In genomic region chr22:36032611-36033010, GRCh38 we compare ENCODE assay signal across 40 cellular contexts.
"Had no signal": no experiment of that assay in that cellular context is flagged by ENCODE, and none has a peak within 500 bp of the region (broad histone marks: within the 10 kb centered on the region; RNA-seq: fewer than 3 reads in every experiment).

No MANE protein-coding gene starts in this region.

- H3K9me3 Mint-ChIP-seq: activated naive CD4-positive, alpha-beta T cell treated with anti-CD3 and anti-CD28 coated beads for 36 hours; activated naive CD4-positive, alpha-beta T cell treated with anti-CD3 and anti-CD28 coated beads, Interleukin-2, amount 10 ng/mL, durations not matched to agents 7 days and 5 days; activated naive CD4-positive, alpha-beta T cell treated with anti-CD3 and anti-CD28 coated beads, Interleukin-2, amount 50 U/mL, for 24 hours; activated naive CD4-positive, alpha-beta T cell treated with anti-CD3 and anti-CD28 coated beads, Interleukin-2, amount 50 U/mL, for 72 hours; activated naive CD8-positive, alpha-beta T cell treated with anti-CD3 and anti-CD28 coated beads for 36 hours; activated naive CD8-positive, alpha-beta T cell treated with anti-CD3 and anti-CD28 coated beads, Interleukin-2, amount 10 ng/mL, durations not matched to agents 7 days and 5 days; activated naive CD8-positive, alpha-beta T cell treated with anti-CD3 and anti-CD28 coated beads, Interleukin-2, amount 50 U/mL, for 24 hours; activated T-cell treated with anti-CD3 and anti-CD28 coated beads, Interleukin-2, amount 50 U/mL, for 24 hours; activated T-cell treated with anti-CD3 and anti-CD28 coated beads, Interleukin-2, amount 50 U/mL, for 4 hours; activated T-cell treated with anti-CD3 and anti-CD28 coated beads, Interleukin-2, amount 50 U/mL, for 72 hours; activated T-helper 1 cell treated with anti-CD3 and anti-CD28 coated beads, Interleukin-12 subunit alpha, Interleukin-12 subunit beta, Interleukin-2, Interleukin-4 antibody, amounts not matched to agents 30 ng/mL and 10 ng/mL and 1 ng/mL, durations not matched to agents 14 hours and 24 hours and 36 hours; activated T-helper 17 cell treated with anti-CD3 and anti-CD28 coated beads, Interleukin-2, amount 50 U/mL, for 72 hours; activated T-helper 2 cell treated with anti-CD3 and anti-CD28 coated beads, Interferon-gamma antibody, Interleukin-2, Interleukin-4, amounts not matched to agents 10 μg/mL and 5 μg/mL and 100 μg/mL, durations not matched to agents 14 hours and 24 hours and 36 hours; central memory CD8-positive, alpha-beta T cell had no signal

- H3K36me3 ChIP-seq: adrenal gland, ascending aorta, breast epithelium, cardiac muscle cell had no signal

- H3K27ac Mint-ChIP-seq: activated naive CD4-positive, alpha-beta T cell treated with anti-CD3 and anti-CD28 coated beads for 36 hours; activated naive CD4-positive, alpha-beta T cell treated with anti-CD3 and anti-CD28 coated beads, Interleukin-2, amount 10 ng/mL, durations not matched to agents 7 days and 5 days; activated naive CD4-positive, alpha-beta T cell treated with anti-CD3 and anti-CD28 coated beads, Interleukin-2, amount 50 U/mL, for 24 hours; activated naive CD4-positive, alpha-beta T cell treated with anti-CD3 and anti-CD28 coated beads, Interleukin-2, amount 50 U/mL, for 72 hours; activated naive CD8-positive, alpha-beta T cell; activated naive CD8-positive, alpha-beta T cell treated with anti-CD3 and anti-CD28 coated beads for 36 hours; activated naive CD8-positive, alpha-beta T cell treated with anti-CD3 and anti-CD28 coated beads, Interleukin-2, amount 10 ng/mL, durations not matched to agents 7 days and 5 days; activated naive CD8-positive, alpha-beta T cell treated with anti-CD3 and anti-CD28 coated beads, Interleukin-2, amount 50 U/mL, for 24 hours; activated T-cell treated with anti-CD3 and anti-CD28 coated beads, Interleukin-2, amount 50 U/mL, for 24 hours; activated T-cell treated with anti-CD3 and anti-CD28 coated beads, Interleukin-2, amount 50 U/mL, for 72 hours; activated T-helper 1 cell treated with anti-CD3 and anti-CD28 coated beads, Interleukin-12 subunit alpha, Interleukin-12 subunit beta, Interleukin-2, Interleukin-4 antibody, amounts not matched to agents 30 ng/mL and 10 ng/mL and 1 ng/mL, durations not matched to agents 14 hours and 24 hours and 36 hours; activated T-helper 17 cell treated with anti-CD3 and anti-CD28 coated beads, Interleukin-2, amount 50 U/mL, for 72 hours; activated T-helper 2 cell treated with anti-CD3 and anti-CD28 coated beads, Interferon-gamma antibody, Interleukin-2, Interleukin-4, amounts not matched to agents 10 μg/mL and 5 μg/mL and 100 μg/mL, durations not matched to agents 14 hours and 24 hours and 36 hours; brain had no signal

- H3K36me3 Mint-ChIP-seq: activated naive CD4-positive, alpha-beta T cell treated with anti-CD3 and anti-CD28 coated beads, Interleukin-2, amount 10 ng/mL, durations not matched to agents 7 days and 5 days; activated naive CD4-positive, alpha-beta T cell treated with anti-CD3 and anti-CD28 coated beads, Interleukin-2, amount 50 U/mL, for 24 hours; activated naive CD4-positive, alpha-beta T cell treated with anti-CD3 and anti-CD28 coated beads, Interleukin-2, amount 50 U/mL, for 72 hours; activated naive CD8-positive, alpha-beta T cell; activated naive CD8-positive, alpha-beta T cell treated with anti-CD3 and anti-CD28 coated beads for 36 hours; activated naive CD8-positive, alpha-beta T cell treated with anti-CD3 and anti-CD28 coated beads, Interleukin-2, amount 10 ng/mL, durations not matched to agents 7 days and 5 days; brain had no signal

- ATAC-seq: activated naive CD4-positive, alpha-beta T cell treated with anti-CD3 and anti-CD28 coated beads, Interleukin-2, amount 50 U/mL, for 72 hours; activated naive CD8-positive, alpha-beta T cell treated with anti-CD3 and anti-CD28 coated beads, Interleukin-2, amount 50 U/mL, for 24 hours; activated T-cell treated with anti-CD3 and anti-CD28 coated beads, Interleukin-2, amount 50 U/mL, for 4 hours; activated T-cell treated with anti-CD3 and anti-CD28 coated beads, Interleukin-2, amount 50 U/mL, for 72 hours; activated T-helper 17 cell treated with anti-CD3 and anti-CD28 coated beads, Interleukin-2, amount 50 U/mL, for 72 hours; body of pancreas had no signal

- FAIRE-seq: astrocyte, bronchial epithelial cell had no signal

- H3K27me3 ChIP-seq: adrenal gland, ascending aorta, body of pancreas, breast epithelium, cardiac muscle cell had no signal

- DNase-seq: activated effector memory CD4-positive, alpha-beta T cell treated with anti-CD3 and anti-CD28 coated beads, Interleukin-2, amount 50 U/mL, for 16 hours; activated effector memory CD4-positive, alpha-beta T cell treated with Interleukin-2 at 50 U/mL for 16 hours; activated gamma-delta T cell; activated gamma-delta T cell treated with Interleukin-2 at 50 U/mL for 16 hours; activated naive CD4-positive, alpha-beta T cell; activated naive CD4-positive, alpha-beta T cell treated with anti-CD3 and anti-CD28 coated beads for 36 hours; activated naive CD4-positive, alpha-beta T cell treated with anti-CD3 and anti-CD28 coated beads, Interleukin-2, amount 10 ng/mL, durations not matched to agents 7 days and 5 days; activated naive CD4-positive, alpha-beta T cell treated with anti-CD3 and anti-CD28 coated beads, Interleukin-2, amount 50 U/mL, for 16 hours; activated naive CD4-positive, alpha-beta T cell treated with Interleukin-2 at 50 U/mL for 16 hours; activated naive CD8-positive, alpha-beta T cell treated with anti-CD3 and anti-CD28 coated beads for 36 hours; activated naive CD8-positive, alpha-beta T cell treated with anti-CD3 and anti-CD28 coated beads, Interleukin-2, amount 10 ng/mL, durations not matched to agents 7 days and 5 days; activated naive CD8-positive, alpha-beta T cell treated with anti-CD3 and anti-CD28 coated beads, Interleukin-2, amount 50 U/mL, for 24 hours; activated T-cell treated with anti-CD3 and anti-CD28 coated beads for 4 hours; activated T-cell treated with anti-CD3 and anti-CD28 coated beads, Interleukin-2, amount 50 U/mL, for 1 hour; activated T-cell treated with anti-CD3 and anti-CD28 coated beads, Interleukin-2, amount 50 U/mL, for 24 hours; activated T-cell treated with anti-CD3 and anti-CD28 coated beads, Interleukin-2, amount 50 U/mL, for 4 hours; activated T-cell treated with anti-CD3 and anti-CD28 coated beads, Interleukin-2, amount 50 U/mL, for 48 hours; activated T-cell treated with anti-CD3 and anti-CD28 coated beads, Interleukin-2, amount 50 U/mL, for 72 hours; adrenal gland; amniotic stem cell; amygdala; anterior cingulate cortex; aorta; body of pancreas; caudate nucleus; central memory CD4-positive, alpha-beta T cell; cerebellar nuclear complex had no signal

- H3K9me3 ChIP-seq: adrenal gland, ascending aorta, breast epithelium had no signal

- H3K27ac ChIP-seq: adrenal gland, ascending aorta, body of pancreas, breast epithelium, cardiac muscle cell had no signal

- H3K4me3 Mint-ChIP-seq: activated naive CD4-positive, alpha-beta T cell treated with anti-CD3 and anti-CD28 coated beads for 36 hours; activated naive CD4-positive, alpha-beta T cell treated with anti-CD3 and anti-CD28 coated beads, Interleukin-2, amount 10 ng/mL, durations not matched to agents 7 days and 5 days; activated naive CD4-positive, alpha-beta T cell treated with anti-CD3 and anti-CD28 coated beads, Interleukin-2, amount 50 U/mL, for 24 hours; activated naive CD8-positive, alpha-beta T cell; activated naive CD8-positive, alpha-beta T cell treated with anti-CD3 and anti-CD28 coated beads for 36 hours; activated naive CD8-positive, alpha-beta T cell treated with anti-CD3 and anti-CD28 coated beads, Interleukin-2, amount 10 ng/mL, durations not matched to agents 7 days and 5 days; activated naive CD8-positive, alpha-beta T cell treated with anti-CD3 and anti-CD28 coated beads, Interleukin-2, amount 50 U/mL, for 24 hours; activated T-cell treated with anti-CD3 and anti-CD28 coated beads, Interleukin-2, amount 50 U/mL, for 24 hours; activated T-cell treated with anti-CD3 and anti-CD28 coated beads, Interleukin-2, amount 50 U/mL, for 4 hours; activated T-cell treated with anti-CD3 and anti-CD28 coated beads, Interleukin-2, amount 50 U/mL, for 72 hours; activated T-helper 1 cell treated with anti-CD3 and anti-CD28 coated beads, Interleukin-12 subunit alpha, Interleukin-12 subunit beta, Interleukin-2, Interleukin-4 antibody, amounts not matched to agents 30 ng/mL and 10 ng/mL and 1 ng/mL, durations not matched to agents 14 hours and 24 hours and 36 hours; activated T-helper 17 cell treated with anti-CD3 and anti-CD28 coated beads, Interleukin-2, amount 50 U/mL, for 72 hours; brain; central memory CD8-positive, alpha-beta T cell had no signal

- H3K4me3 ChIP-seq: adrenal gland, ascending aorta, body of pancreas, breast epithelium, cardiac muscle cell had no signal

- H3K4me1 ChIP-seq: breast epithelium had no signal
